In genomic region chr20:24657211-24657610, GRCh38 we compare ENCODE assay signal across 19 cellular contexts.
DNase-seq lines count a peak whose midpoint lies in the region; ATAC-seq, FAIRE-seq and TF ChIP-seq lines count a peak whose summit lies in the region.
"Had no signal": no experiment of that assay in that cellular context is flagged by ENCODE, and none has a peak within 500 bp of the region (broad histone marks: within the 10 kb centered on the region; RNA-seq: fewer than 3 reads in every experiment).

No MANE protein-coding gene starts in this region.

- no peak overlapping the region for H3K27ac Mint-ChIP-seq in astrocyte (ENCODE audit: unreplicated experiment)
- H3K27ac Mint-ChIP-seq: activated naive CD4-positive, alpha-beta T cell treated with anti-CD3 and anti-CD28 coated beads for 36 hours had no signal

- peaks cover 16% of the 10 kb centered on the region for H3K4me1 Mint-ChIP-seq in astrocyte (ENCODE audit: low read depth, unreplicated experiment)
- H3K4me1 Mint-ChIP-seq: central memory CD8-positive, alpha-beta T cell had no signal

- no peaks in the 10 kb centered on the region for H3K27me3 ChIP-seq in astrocyte (ENCODE audit: insufficient read depth, low read length)

- H3K4me3 ChIP-seq in astrocyte (ENCODE audit: insufficient read depth, low read depth, low read length) (no peak overlapping the region), kidney (ENCODE audit: low read length in 2 of 2) (no peak overlapping the region)

- H2AFZ ChIP-seq in astrocyte (ENCODE audit: low read depth, low read length) = no peak overlapping the region

- no peaks in the 10 kb centered on the region for H4K20me1 ChIP-seq in astrocyte (ENCODE audit: insufficient read depth, low read length)

- DNase-seq in NCI-H2029 (lab: John Stamatoyannopoulos, UW) (peak; percentile 55), NCI-H2029 treated with DMSO at 0.1 percent for 48 hours (lab: John Stamatoyannopoulos, UW) (no peak), astrocyte (ENCODE audit: low read depth) (peak; percentile 45), kidney (peak; percentile 80), stromal cell of bone marrow (ENCODE audit: low read depth) (peak; percentile 58), NOMO-1 (lab: John Stamatoyannopoulos, UW; ENCODE audit: unreplicated experiment in 2 of 2) (no peak), NCI-H510A (lab: John Stamatoyannopoulos, UW) (no peak)
- DNase-seq: activated CD4-positive, CD25-positive, alpha-beta regulatory T cell; activated naive CD4-positive, alpha-beta T cell treated with anti-CD3 and anti-CD28 coated beads for 36 hours; glutamatergic neuron; NCI-H526; RPMI8226; stimulated activated CD4-positive, alpha-beta T cell treated with anti-CD3 and anti-CD28 coated beads, Interleukin-4, amount 100 ng/mL, for 1 hour had no signal

- H3K4me3 Mint-ChIP-seq in astrocyte (ENCODE audit: unreplicated experiment) = no peak overlapping the region
- H3K4me3 Mint-ChIP-seq: activated naive CD4-positive, alpha-beta T cell treated with anti-CD3 and anti-CD28 coated beads for 36 hours; central memory CD8-positive, alpha-beta T cell had no signal

- H3K4me2 ChIP-seq in astrocyte (ENCODE audit: low read length) = peak overlapping the region; percentile 57

- intact Hi-C loops in kidney (cut with DNase I) = no loop called here

- H3K9me3 ChIP-seq in astrocyte (ENCODE audit: insufficient read depth, low read depth, low read length) (no peaks in the 10 kb centered on the region), kidney (ENCODE audit: control insufficient read depth in 1 of 2, low read length in 2 of 2) (no peaks in the 10 kb centered on the region)

- TF ChIP-seq CTCF in astrocyte (IDR thresholded peaks at IDR 0.05; ENCODE audit: insufficient read depth, low read depth, low read length) (peak; percentile 9), kidney (IDR thresholded peaks at IDR 0.05; ENCODE audit: borderline replicate concordance, extremely low read depth, insufficient read depth) (no peak)

- H3K9me3 Mint-ChIP-seq in astrocyte (ENCODE audit: unreplicated experiment) = no peaks in the 10 kb centered on the region
- H3K9me3 Mint-ChIP-seq: activated naive CD4-positive, alpha-beta T cell treated with anti-CD3 and anti-CD28 coated beads for 36 hours; central memory CD8-positive, alpha-beta T cell had no signal

- FAIRE-seq in astrocyte (lab: Jason Lieb, UNC) = no peak
- FAIRE-seq in kidney (lab: Jason Lieb, UNC) = no peak
- FAIRE-seq: GM18507, keratinocyte, urothelium cell line had no signal

- peak overlapping the region; percentile 25 for H3K9ac ChIP-seq in astrocyte (ENCODE audit: low read length)
- H3K9ac ChIP-seq in kidney (ENCODE audit: low read length in 2 of 2) = no peak overlapping the region

- no peaks in the 10 kb centered on the region for H3K79me2 ChIP-seq in astrocyte (ENCODE audit: insufficient read depth, low read length)

- peaks cover 34% of the 10 kb centered on the region for H3K4me1 ChIP-seq in astrocyte (ENCODE audit: insufficient read depth, low read length)
- H3K4me1 ChIP-seq in kidney (ENCODE audit: control insufficient read depth in 1 of 2, insufficient read depth in 1 of 2, low read depth in 1 of 2, low read length in 2 of 2) = peaks cover 0 to 3% of the 10 kb centered on the region in 2 donors

- peaks cover 3% of the 10 kb centered on the region for H3K36me3 Mint-ChIP-seq in astrocyte (ENCODE audit: low read depth, unreplicated experiment)

- H3K27me3 Mint-ChIP-seq in astrocyte (ENCODE audit: low read depth, unreplicated experiment) = peaks cover 8% of the 10 kb centered on the region

- H3K36me3 ChIP-seq in astrocyte (ENCODE audit: insufficient read depth, low read length) (no peaks in the 10 kb centered on the region), kidney (ENCODE audit: control insufficient read depth in 1 of 2, insufficient read depth in 2 of 2, low read length in 2 of 2) (no peaks in the 10 kb centered on the region)

- H3K27ac ChIP-seq in astrocyte (ENCODE audit: low read depth, low read length) (peak overlapping the region; percentile 34), kidney (ENCODE audit: low read depth in 2 of 2, low read length in 2 of 2) (no peak overlapping the region)
- H3K27ac ChIP-seq: 22Rv1 had no signal

- no peak for ATAC-seq in HG02970 (IDR thresholded peaks at IDR 0.05; ENCODE audit: low FRiP score, unreplicated experiment)

Comparison
In these comparisons a context has a peak if more than half of its experiments do, and no peak if none do; other contexts are left out.
1. DNase-seq: peak in NCI-H2029 (single experiment), astrocyte (single experiment), kidney (single experiment) and stromal cell of bone marrow (single experiment); none in NCI-H2029 treated with DMSO at 0.1 percent for 48 hours (single experiment), NOMO-1 (0 of 2) and NCI-H510A (single experiment).